8 cellular contexts compared by ENCODE assay signal in genomic region chr1:56820755-56821461, GRCh38. TPM values are rescaled to one million over a fixed set of nuclear protein-coding genes. Genes with fewer than 3 reads are reported as not detected.
DNase-seq lines count a peak whose midpoint lies in the region; ATAC-seq, FAIRE-seq and TF ChIP-seq lines count a peak whose summit lies in the region.
"Had no signal": no experiment of that assay in that cellular context is flagged by ENCODE, and none has a peak within 500 bp of the region (broad histone marks: within the 10 kb centered on the region; RNA-seq: fewer than 3 reads in every experiment).

No MANE protein-coding gene starts in this region.

- no peak overlapping the region for H3K27ac Mint-ChIP-seq in T-cell
- H3K27ac Mint-ChIP-seq: stimulated activated naive CD8-positive, alpha-beta T cell treated with anti-CD3 and anti-CD28 coated beads, Interleukin-15, Interleukin-2, amounts not matched to agents 100 ng/mL and 50 ng/mL, for 24 hours had no signal

- H3K9me3 ChIP-seq in right cardiac atrium (ENCODE audit: control insufficient read depth, low read length): no peaks in the 10 kb centered on the region
- no peaks in the 10 kb centered on the region for H3K9me3 ChIP-seq in sigmoid colon

- H3K4me1 ChIP-seq in right cardiac atrium (ENCODE audit: control insufficient read depth, insufficient read depth, low read length): peaks cover 3% of the 10 kb centered on the region
- peaks cover 0 to 3% (median 0%) of the 10 kb centered on the region in 4 donors for H3K4me1 ChIP-seq in sigmoid colon

- H3K4me3 ChIP-seq in right cardiac atrium (ENCODE audit: low read length) (no peak overlapping the region), sigmoid colon (no peak overlapping the region)

- no peaks in the 10 kb centered on the region for H3K36me3 ChIP-seq in sigmoid colon

- DNase-seq in GM12892 (ENCODE audit: insufficient read length) (peak; percentile 51), NAMALWA (ENCODE audit: low spot score) (peak; percentile 73), T-cell (peak in 31 of 34 experiments; percentile 3 to 58 (median 32)), amygdala (lab: John Stamatoyannopoulos, UW) (peak in 48 of 56 donors; percentile 6 to 79 (median 38)), right cardiac atrium (peak; percentile 82 to 93 (median 91)), sigmoid colon (peak; percentile 77)

- CTCF ChIA-PET in T-cell (lab: Charles Lee): interaction anchor here in 1 of 2 donors (1.6 kb wide), 1 partner anchor 11 kb away, joined by 6 read pairs; no protein-coding TSS in a partner anchor

- H3K27me3 ChIP-seq in right cardiac atrium (ENCODE audit: control insufficient read depth, insufficient read depth) (no peaks in the 10 kb centered on the region), sigmoid colon (no peaks in the 10 kb centered on the region)

- TF ChIP-seq CTCF in sigmoid colon (IDR thresholded peaks at IDR 0.05): peak; percentile 13 to 92 (median 78)

- TF ChIP-seq POLR2A in GM12892 (IDR thresholded peaks at IDR 0.05; ENCODE audit: low read depth, low read length) (no peak), sigmoid colon (IDR thresholded peaks at IDR 0.05) (no peak)

- peak; percentile 72 for ATAC-seq in HG02610 (IDR thresholded peaks at IDR 0.05; ENCODE audit: unreplicated experiment)
- peak in 1 of 4 experiments; percentile 57 for ATAC-seq in T-cell (replicated peaks in 1 of 4)
- peak; percentile 75 to 88 for ATAC-seq in right cardiac atrium

- no peak overlapping the region for H3K4me3 Mint-ChIP-seq in T-cell
- H3K4me3 Mint-ChIP-seq: stimulated activated naive CD8-positive, alpha-beta T cell treated with anti-CD3 and anti-CD28 coated beads, Interleukin-15, Interleukin-2, amounts not matched to agents 100 ng/mL and 50 ng/mL, for 24 hours had no signal

- peaks cover 5 to 18% of the 10 kb centered on the region in 2 donors for H3K27me3 Mint-ChIP-seq in T-cell

- no peaks in the 10 kb centered on the region for H3K9me3 Mint-ChIP-seq in T-cell
- H3K9me3 Mint-ChIP-seq: stimulated activated naive CD8-positive, alpha-beta T cell treated with anti-CD3 and anti-CD28 coated beads, Interleukin-15, Interleukin-2, amounts not matched to agents 100 ng/mL and 50 ng/mL, for 24 hours had no signal

- H3K27ac ChIP-seq in right cardiac atrium (ENCODE audit: low read length) (no peak overlapping the region), sigmoid colon (no peak overlapping the region)

- no peaks in the 10 kb centered on the region for H3K4me1 Mint-ChIP-seq in T-cell

- H3K36me3 Mint-ChIP-seq in T-cell: no peaks in the 10 kb centered on the region

- peak; percentile 80 for FAIRE-seq in GM12892 (lab: Jason Lieb, UNC)

- no peak for TF ChIP-seq EP300 in sigmoid colon (IDR thresholded peaks at IDR 0.05)

- WGBS in right cardiac atrium: 19% methylated on average over 7 of the region's 7 CpGs
- WGBS in sigmoid colon, 2 donors: 7 to 23% methylated on average over 7 of the region's 7 CpGs

- POLR2A ChIA-PET in T-cell (lab: Charles Lee): no interaction called here

- intact Hi-C loops in right cardiac atrium (cut with DNase I) (loop anchor here in 1 of 4 donors (10.0 kb wide), 1 partner anchor 1536 kb away; no protein-coding TSS in a partner anchor), sigmoid colon (cut with DNase I) (no loop called here)

RNA-seq across cellular contexts. Expression of gene FYB2, which starts 1.7 kb away (rescaled TPM):
- not detected for polyA plus RNA-seq in GM12892 (2012; ENCODE audit: missing spikeins)
- total RNA-seq in T-cell: not detected
- under 1 TPM in 3 of 4 donors, not detected in 1; 0.14 to 0.76 (median 0.62) TPM for total RNA-seq in right cardiac atrium
- polyA plus RNA-seq in right cardiac atrium: 0.79 TPM
- not detected for total RNA-seq in sigmoid colon
- polyA plus RNA-seq in sigmoid colon: 1 to 10 TPM; 1.4 to 2.3 (median 1.8) TPM

RNA-seq across cellular contexts. Expression of gene C8A, which starts 33.7 kb away (rescaled TPM):
- polyA plus RNA-seq in GM12892 (2012; ENCODE audit: missing spikeins): not detected
- under 1 TPM in 1 of 5 donors, not detected in 4; 0.12 TPM for total RNA-seq in T-cell
- not detected for total RNA-seq in right cardiac atrium
- polyA plus RNA-seq in right cardiac atrium: not detected
- not detected for total RNA-seq in sigmoid colon
- not detected for polyA plus RNA-seq in sigmoid colon

Comparison
In these comparisons a context has a peak if more than half of its experiments do, and no peak if none do; other contexts are left out.
1. DNase-seq: peak in every context shown above with its lines; median percentile 91 in right cardiac atrium; 77 in sigmoid colon; 73 in NAMALWA; 51 in GM12892; 38 in amygdala; 32 in T-cell.